8 cellular contexts compared by ENCODE assay signal in the genomic region with DNA sequence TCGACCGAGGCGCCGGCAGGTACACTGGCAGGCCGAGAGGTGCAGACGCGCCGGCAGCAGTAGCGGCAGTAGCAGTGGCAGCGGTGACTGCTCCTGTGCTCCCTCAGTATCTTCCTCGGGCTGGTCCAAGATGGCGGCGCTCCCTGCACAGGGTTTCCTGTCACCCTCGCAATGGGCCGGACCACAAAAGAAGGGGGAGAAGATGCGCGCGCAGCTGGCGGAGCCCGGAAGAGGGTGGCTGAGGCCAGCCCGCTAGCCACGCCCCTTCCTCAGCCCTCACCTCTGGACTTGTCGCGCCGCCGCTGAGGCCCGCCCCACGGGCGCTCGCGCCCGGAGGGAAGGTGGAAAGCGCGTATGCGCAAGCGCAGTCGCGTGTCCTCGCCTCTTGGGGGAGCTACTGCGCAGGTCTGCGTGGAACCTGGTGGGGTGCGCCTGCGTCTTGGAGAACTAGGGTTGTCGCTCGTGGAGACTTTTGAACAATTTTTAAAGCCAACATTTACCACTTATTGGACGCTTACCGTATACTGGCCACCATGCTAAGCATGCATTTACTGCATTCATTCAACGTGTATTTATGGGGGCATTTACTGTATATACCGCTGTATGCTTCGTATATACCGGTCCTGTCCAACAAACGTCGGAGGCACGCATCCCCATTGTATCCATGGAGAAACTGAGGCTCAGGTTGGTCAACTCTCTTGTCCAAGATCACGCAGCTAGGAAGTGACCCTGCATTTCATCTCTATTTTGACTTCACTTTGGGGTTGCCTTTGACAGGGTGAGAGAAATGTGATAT. TPM values are rescaled to one million over a fixed set of nuclear protein-coding genes. Genes with fewer than 3 reads are reported as not detected.
DNase-seq lines count a peak whose midpoint lies in the region; ATAC-seq and TF ChIP-seq lines count a peak whose summit lies in the region.

RAB14 (minus strand) TSS at position 132 of the 796 bp plus-strand sequence. CDS start 8,457 bp downstream, outside the sequence.

- H4K20me1 ChIP-seq in PC-3 (ENCODE audit: low read length) = peaks cover 41% of the 10 kb centered on the region

- H3K9me2 ChIP-seq in PC-3 (replicated peaks; ENCODE audit: low read length) = no peaks in the 10 kb centered on the region

- H3K4me3 ChIP-seq in Jurkat, Clone E6-1 (ENCODE audit: low read length) = peak within 1 kb of the TSS; percentile 86
- H3K4me3 ChIP-seq in PC-3 (ENCODE audit: low read length) = peak within 1 kb of the TSS; percentile 97

- ATAC-seq in GM21619 (IDR thresholded peaks at IDR 0.05; ENCODE audit: unreplicated experiment) (peak; percentile 81), PC-3 (peak; percentile 87)

- CTCF ChIA-PET in PC-3 (lab: Charles Lee) = interaction anchor here (0.6 kb wide), 1 partner anchor 34 kb away, joined by 3 read pairs; no protein-coding TSS in a partner anchor

- peak within 1 kb of the TSS; percentile 66 for H3K27ac ChIP-seq in PC-3 (ENCODE audit: low read length)
- peak within 1 kb of the TSS; percentile 80 for H3K27ac ChIP-seq in epithelial cell of prostate

- POLR2A ChIA-PET in PC-3 (lab: Charles Lee; ENCODE audit: unreplicated experiment) = interaction anchor here (0.6 to 1.0 kb wide), 5 partner anchors 67 to 312 kb away, joined by 3 to 33 read pairs (median 4); no protein-coding TSS in a partner anchor

- no TSS peak for BruUV-seq in PC-3 (replicated peaks; lab: Mats Ljungman, UMichigan)

- DNase-seq in DMS53 treated with DMSO at 0.1 percent for 48 hours (lab: John Stamatoyannopoulos, UW; ENCODE audit: unreplicated experiment) (peak; percentile 97), PC-3 (peak; percentile 95), activated T-cell treated with anti-CD3 and anti-CD28 coated beads for 48 hours (ENCODE audit: low read depth) (peak; percentile 100), epithelial cell of prostate (ENCODE audit: low read depth, low spot score) (peak; percentile 83), mucosa of gallbladder (ENCODE audit: low spot score) (peak; percentile 100)
- DNase-seq in Jurkat, Clone E6-1 (ENCODE audit: low read depth, low spot score) = peak; percentile 98
- DNase-seq in stimulated activated CD8-positive, alpha-beta memory T cell treated with anti-CD3 and anti-CD28 coated beads, Interleukin-4, amount 100 ng/mL, for 4 hours (ENCODE audit: low read depth in 2 of 2, low spot score in 1 of 2) = peak; percentile 100

- peak; percentile 53 for TF ChIP-seq CTCF in PC-3 (conservative IDR thresholded peaks at IDR 0.05; ENCODE audit: low read depth, low read length)

- H3K9ac ChIP-seq in PC-3 (ENCODE audit: low read length) = peak within 1 kb of the TSS; percentile 96

- no peaks in the 10 kb centered on the region for H3F3A ChIP-seq in PC-3 (ENCODE audit: low read length, unreplicated experiment)

- no peaks in the 10 kb centered on the region for H3K36me3 ChIP-seq in PC-3 (ENCODE audit: low read depth, low read length)

- H3K4me1 ChIP-seq in PC-3 (ENCODE audit: insufficient read depth, low read length) = peaks cover 21% of the 10 kb centered on the region

- H3K9me3 ChIP-seq in PC-3 (ENCODE audit: low read length) = no peaks in the 10 kb centered on the region

- H2AFZ ChIP-seq in PC-3 (ENCODE audit: low read length) = peak within 1 kb of the TSS; percentile 91

- H3K4me2 ChIP-seq in PC-3 (ENCODE audit: low read length) = peak within 1 kb of the TSS; percentile 90

- intact Hi-C loops in PC-3 (cut with micrococcal nuclease) = no loop called here

- H3K79me2 ChIP-seq in PC-3 (ENCODE audit: low read length) = peaks cover 53% of the 10 kb centered on the region

- no peaks in the 10 kb centered on the region for H3K27me3 ChIP-seq in PC-3 (ENCODE audit: low read length)

RNA-seq across cellular contexts. Expression of gene RAB14, which starts in this region (rescaled TPM):
- 53.5 TPM for polyA plus RNA-seq in Jurkat, Clone E6-1 (2012; ENCODE audit: insufficient read depth, insufficient read length)
- total RNA-seq in PC-3 (2014; rRNA removed) = 13.8 and 14.9 TPM in 2 replicates
- 72.3 TPM for total RNA-seq in mucosa of gallbladder

Comparison
In these comparisons a context has a peak if more than half of its experiments do, and no peak if none do; other contexts are left out.
1. Peak in every context shown above with its lines: DNase-seq, ATAC-seq, H3K4me3 ChIP-seq and H3K27ac ChIP-seq.